ENCODE assay signal across 21 cellular contexts in the genomic region with DNA sequence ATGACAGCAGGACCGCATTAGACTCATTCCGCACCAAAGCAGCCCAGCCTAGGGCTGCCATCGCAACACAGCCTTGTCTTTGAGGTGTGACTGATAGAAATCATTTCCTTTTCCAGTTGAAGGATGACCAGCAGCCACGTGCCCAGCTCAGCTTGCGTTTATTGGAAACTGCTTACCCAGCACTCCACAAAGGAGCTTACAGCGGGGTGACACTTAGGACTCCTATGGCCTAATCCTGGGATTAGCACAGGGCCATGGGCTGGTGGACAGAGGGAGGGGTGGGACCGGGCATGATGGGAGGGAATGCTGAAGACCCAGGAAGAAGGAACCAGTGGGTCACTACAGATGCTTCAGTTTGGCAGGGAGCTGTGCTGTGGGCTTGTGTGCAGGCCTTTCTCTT. TPM values are rescaled to one million over a fixed set of nuclear protein-coding genes. Genes with fewer than 3 reads are reported as not detected.
"Had no signal": no experiment of that assay in that cellular context is flagged by ENCODE, and none has a peak within 500 bp of the region (broad histone marks: within the 10 kb centered on the region; RNA-seq: fewer than 3 reads in every experiment).

No MANE protein-coding gene starts in this region.

- FAIRE-seq: small intestine had no signal

- H3K79me2 ChIP-seq: hepatocyte had no signal

- H3K27ac ChIP-seq: colonic mucosa, hepatocyte, stomach, thoracic aorta, transverse colon had no signal

- ATAC-seq: mucosa of descending colon; naive thymus-derived CD8-positive, alpha-beta T cell; right cardiac atrium had no signal

- H3K9me3 Mint-ChIP-seq: naive thymus-derived CD8-positive, alpha-beta T cell had no signal

- H3K4me1 ChIP-seq: colonic mucosa had no signal

- H3K4me2 ChIP-seq: hepatocyte had no signal

- H3K4me3 Mint-ChIP-seq: naive thymus-derived CD8-positive, alpha-beta T cell had no signal

- H3K4me1 Mint-ChIP-seq: naive thymus-derived CD8-positive, alpha-beta T cell had no signal

- DNase-seq: colonic mucosa; dermis blood vessel endothelial cell; effector CD4-positive, alpha-beta T cell; foreskin melanocyte; head of caudate nucleus; mammary epithelial cell; mucosa of descending colon; naive thymus-derived CD8-positive, alpha-beta T cell; occipital lobe; right cardiac atrium; small intestine; stimulated activated CD4-positive, alpha-beta T cell treated with anti-CD3 and anti-CD28 coated beads, Interleukin-12 subunit alpha, Interleukin-12 subunit beta, amount 100 ng/mL, for 4 hours; stimulated activated naive CD4-positive, alpha-beta T cell; stomach; substantia nigra; transverse colon had no signal

- H3K36me3 Mint-ChIP-seq: naive thymus-derived CD8-positive, alpha-beta T cell had no signal

- H3K27me3 ChIP-seq: colonic mucosa, hepatocyte, transverse colon had no signal

- H3K4me3 ChIP-seq: colonic mucosa, hepatocyte, mucosa of descending colon, stomach, thoracic aorta, transverse colon had no signal

- H2AFZ ChIP-seq: hepatocyte had no signal

- H3K9me3 ChIP-seq: colonic mucosa, mucosa of descending colon, thoracic aorta, transverse colon had no signal

- H3K36me3 ChIP-seq: colonic mucosa, stomach, thoracic aorta, transverse colon had no signal

RNA-seq across cellular contexts. Expression of gene RCVRN, which starts 7.5 kb away (rescaled TPM):
- total RNA-seq: colonic mucosa; dermis blood vessel endothelial cell; liver; mammary epithelial cell; naive thymus-derived CD8-positive, alpha-beta T cell; pulmonary artery endothelial cell; transverse colon; ureter had no signal
- polyA plus RNA-seq: liver; mammary epithelial cell; naive thymus-derived CD8-positive, alpha-beta T cell had no signal
